1 cellular context compared by ENCODE assay signal in genomic region chr2:8281950-8282857, GRCh38.
TF ChIP-seq lines count a peak whose summit lies in the region.

No MANE protein-coding gene starts in this region.

TF ChIP-seq in H1, 55 proteins besides CTCF, POLR2A, EP300 and RAD21 (continued from another document):
- no peak for TF ChIP-seq SIRT6 (IDR thresholded peaks at IDR 0.05; ENCODE audit: low read length)
- no peak for TF ChIP-seq CHD7 (IDR thresholded peaks at IDR 0.05; ENCODE audit: insufficient replicate concordance, low read length)
- TF ChIP-seq ATF2 (IDR thresholded peaks at IDR 0.05; ENCODE audit: low read length) = no peak
- TF ChIP-seq EZH2 (IDR thresholded peaks at IDR 0.05; ENCODE audit: low read depth, low read length, severe bottlenecking) = no peak
- TF ChIP-seq GABPA (IDR thresholded peaks at IDR 0.05; ENCODE audit: borderline replicate concordance, insufficient read depth, low read length) = no peak
- TF ChIP-seq HDAC6 (IDR thresholded peaks at IDR 0.05; ENCODE audit: low read depth, low read length) = no peak
